Comparison of ENCODE assay signal across 5 cellular contexts in genomic region chr1:110659559-110659958, GRCh38. TPM values are rescaled to one million over a fixed set of nuclear protein-coding genes. Genes with fewer than 3 reads are reported as not detected.
"Had no signal": no experiment of that assay in that cellular context is flagged by ENCODE, and none has a peak within 500 bp of the region (broad histone marks: within the 10 kb centered on the region; RNA-seq: fewer than 3 reads in every experiment).

No MANE protein-coding gene starts in this region.

RNA-seq across cellular contexts. Expression of gene KCNA3, which starts 15.2 kb away (rescaled TPM):
- total RNA-seq: ascending aorta, bronchial epithelial cell, chondrocyte had no signal
- polyA plus RNA-seq: aorta, cardiac muscle cell had no signal

RNA-seq across cellular contexts. Expression of gene KCNA2, which starts 53.4 kb away (rescaled TPM):
- total RNA-seq: bronchial epithelial cell had no signal
